Comparison of ENCODE assay signal across 9 cellular contexts in genomic region chr10:66999762-67000161, GRCh38.
"Had no signal": no experiment of that assay in that cellular context is flagged by ENCODE, and none has a peak within 500 bp of the region (broad histone marks: within the 10 kb centered on the region; RNA-seq: fewer than 3 reads in every experiment).

No MANE protein-coding gene starts in this region.

- ATAC-seq: HCT116, HepG2 had no signal

- FAIRE-seq: HepG2 had no signal

- H3K4me1 ChIP-seq: HAP-1 had no signal

- H3K4me1 Mint-ChIP-seq: IgD-negative memory B cell had no signal

- H3K4me3 Mint-ChIP-seq: HFFc6, IgD-negative memory B cell had no signal

- H3K9me3 Mint-ChIP-seq: IgD-negative memory B cell had no signal

- DNase-seq: GM23248, GOT3, H7, HFFc6 had no signal

- H3K36me3 Mint-ChIP-seq: IgD-negative memory B cell had no signal

- H3K27ac Mint-ChIP-seq: HFFc6, IgD-negative memory B cell had no signal

- H3K36me3 ChIP-seq: HAP-1 had no signal

- H3K4me3 ChIP-seq: GM23248, HAP-1 had no signal

- H3K27me3 Mint-ChIP-seq: IgD-negative memory B cell had no signal

- H3K27ac ChIP-seq: GM23248, HL-60 had no signal

- H3K9me3 ChIP-seq: HAP-1 had no signal
